In genomic region chr17:48555616-48556533, GRCh38 we compare ENCODE assay signal across 8 cellular contexts. TPM values are rescaled to one million over a fixed set of nuclear protein-coding genes. Genes with fewer than 3 reads are reported as not detected.
DNase-seq lines count a peak whose midpoint lies in the region; ATAC-seq, FAIRE-seq and TF ChIP-seq lines count a peak whose summit lies in the region.

No MANE protein-coding gene starts in this region.

- H3K9me3 ChIP-seq in esophagus (ENCODE audit: control insufficient read depth in 2 of 2, insufficient read depth in 1 of 2, low read depth in 1 of 2, low read length in 1 of 2) (no peaks in the 10 kb centered on the region), prostate gland (no peaks in the 10 kb centered on the region)

- H3K27me3 ChIP-seq in esophagus (ENCODE audit: control insufficient read depth in 1 of 2, insufficient read depth in 2 of 2, low read length in 2 of 2), result no peaks in the 10 kb centered on the region
- no peaks in the 10 kb centered on the region for H3K27me3 ChIP-seq in prostate gland (replicated peaks; ENCODE audit: insufficient read depth)

- peaks cover 7 to 10% of the 10 kb centered on the region in 2 donors for H3K4me1 ChIP-seq in esophagus (ENCODE audit: control insufficient read depth in 2 of 2, insufficient read depth in 2 of 2, low read length in 1 of 2)
- no peaks in the 10 kb centered on the region for H3K4me1 ChIP-seq in prostate gland (replicated peaks)

- TF ChIP-seq POLR2A in prostate gland (IDR thresholded peaks at IDR 0.05), result no peak

- no peak for FAIRE-seq in RCC 7860 (lab: Jason Lieb, UNC)

- 29% methylated on average over 18 to 31 of the region's 31 CpGs for WGBS in esophagus, 2 donors
- WGBS in prostate gland, result 17% methylated on average over 31 of the region's 31 CpGs

- peak; percentile 46 for DNase-seq in ELF-1 (ENCODE audit: low read depth, low spot score)
- DNase-seq in RCC 7860 (ENCODE audit: low spot score), result peak; percentile 29
- peak; percentile 23 for DNase-seq in prostate gland (ENCODE audit: low spot score)
- DNase-seq in NCI-H1048 (lab: John Stamatoyannopoulos, UW), result no peak
- DNase-seq in germinal center (ENCODE audit: low spot score), result no peak

- H3K4me3 ChIP-seq in esophagus (ENCODE audit: low read depth in 1 of 2, low read length in 2 of 2), result peak overlapping the region; percentile 9 to 55
- H3K4me3 ChIP-seq in prostate gland, result peak overlapping the region; percentile 32 to 41

- H3K27ac ChIP-seq in esophagus (ENCODE audit: low read depth in 2 of 2, low read length in 1 of 2) (peak overlapping the region; percentile 89 to 91), prostate gland (peak overlapping the region; percentile 73 to 90)

- ATAC-seq in GM18858 (IDR thresholded peaks at IDR 0.05; ENCODE audit: unreplicated experiment) (no peak), GM18909 (IDR thresholded peaks at IDR 0.05; ENCODE audit: poor library complexity, unreplicated experiment) (no peak)

- TF ChIP-seq CTCF in prostate gland (IDR thresholded peaks at IDR 0.05), result no peak

- H3K36me3 ChIP-seq in esophagus (ENCODE audit: control insufficient read depth in 2 of 2, insufficient read depth in 2 of 2, low read length in 1 of 2) (no peaks in the 10 kb centered on the region), prostate gland (no peaks in the 10 kb centered on the region)

- intact Hi-C loops in prostate gland (cut with DNase I), result no loop called here

RNA-seq across cellular contexts. Expression of gene HOXB2, which starts 11.0 kb away (rescaled TPM):
- polyA plus RNA-seq in esophagus, result 10 to 100 TPM; 11.3 to 18.9 TPM
- total RNA-seq in prostate gland, result 1 to 10 TPM; 4.1 to 9.5 TPM

RNA-seq across cellular contexts. Expression of gene HOXB4, which starts 22.3 kb away (rescaled TPM):
- polyA plus RNA-seq in esophagus, result 1 to 10 TPM; 1.8 to 4.2 TPM
- 1 to 10 TPM in 1 of 2 donors, under 1 TPM in 1; 0.41 to 1.1 TPM for total RNA-seq in prostate gland

RNA-seq across cellular contexts. Expression of gene HOXB1, which starts 25.1 kb away (rescaled TPM):
- polyA plus RNA-seq in esophagus, result 1 to 10 TPM in 1 of 2 donors, under 1 TPM in 1; 0.29 to 1.0 TPM
- not detected for total RNA-seq in prostate gland

RNA-seq across cellular contexts. Expression of gene HOXB3, which starts 34.2 kb away (rescaled TPM):
- 10 to 100 TPM in 1 of 2 donors, 1 to 10 TPM in 1; 6.3 to 12.7 TPM for polyA plus RNA-seq in esophagus
- 10 to 100 TPM in 1 of 2 donors, 1 to 10 TPM in 1; 7.8 to 11.4 TPM for total RNA-seq in prostate gland

RNA-seq across cellular contexts. Expression of gene HOXB5, which starts 37.7 kb away (rescaled TPM):
- under 1 TPM; 0.09 to 0.10 TPM for polyA plus RNA-seq in esophagus
- total RNA-seq in prostate gland, result 1 to 10 TPM in 1 of 2 donors, under 1 TPM in 1; 0.36 to 1.1 TPM

Comparison
In these comparisons a context has a peak if more than half of its experiments do, and no peak if none do; other contexts are left out.
1. DNase-seq: peak in ELF-1 (single experiment), RCC 7860 (single experiment) and prostate gland (single experiment); none in NCI-H1048 (single experiment) and germinal center (single experiment).